ENCODE assay signal across 7 cellular contexts in the genomic region with DNA sequence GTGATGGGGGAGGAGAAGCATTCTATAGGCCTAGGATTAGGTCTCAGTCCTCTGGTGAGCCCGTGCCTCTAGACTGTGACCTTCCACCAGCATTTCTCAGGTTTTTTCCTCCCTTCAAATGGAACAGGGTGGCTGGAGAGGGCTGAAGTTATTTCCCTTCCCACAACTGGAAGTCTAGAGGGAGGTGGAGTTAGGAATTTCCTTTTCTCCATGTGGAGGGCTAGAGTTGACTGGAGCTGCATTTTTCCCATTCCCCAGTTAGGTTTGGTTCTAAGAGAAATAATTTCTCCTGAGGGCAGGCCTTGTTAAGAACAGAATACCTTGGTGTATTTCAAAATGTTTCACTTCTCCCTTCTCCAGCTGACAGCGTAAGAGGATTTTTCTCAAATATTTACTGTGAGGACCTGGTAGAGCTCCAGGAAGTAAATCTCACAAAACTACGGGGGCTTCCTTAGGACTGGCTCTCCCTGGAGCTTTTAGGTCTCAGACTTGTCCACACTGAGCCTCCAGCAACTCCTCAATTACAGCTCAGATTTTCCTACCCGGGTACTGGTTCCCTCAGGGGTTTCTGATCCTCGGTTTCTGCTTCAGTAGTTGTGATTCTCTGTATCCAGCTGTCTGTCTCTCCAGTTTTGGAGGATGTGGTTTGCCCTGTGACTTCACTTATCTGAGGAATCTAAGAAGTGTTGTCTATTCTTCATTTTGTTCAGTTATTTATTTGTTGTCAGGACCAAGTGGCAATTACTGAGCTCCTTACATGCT. TPM values are rescaled to one million over a fixed set of nuclear protein-coding genes. Genes with fewer than 3 reads are reported as not detected.
DNase-seq lines count a peak whose midpoint lies in the region; ATAC-seq and TF ChIP-seq lines count a peak whose summit lies in the region.

No MANE protein-coding gene starts in this region.

- H3K4me3 Mint-ChIP-seq in endodermal cell: no peak overlapping the region

- TF ChIP-seq CTCF in endodermal cell (conservative IDR thresholded peaks at IDR 0.05): no peak

- H3K36me3 Mint-ChIP-seq in endodermal cell (ENCODE audit: low read depth): peaks cover 39% of the 10 kb centered on the region

- H3K4me1 Mint-ChIP-seq in endodermal cell: peaks cover 31% of the 10 kb centered on the region

- H3K27me3 Mint-ChIP-seq in endodermal cell (ENCODE audit: insufficient read depth): no peaks in the 10 kb centered on the region

- no peak overlapping the region for H3K9ac ChIP-seq in endodermal cell (ENCODE audit: extremely low read depth, low read length, poor library complexity, severe bottlenecking)

- H3K4me3 ChIP-seq in endodermal cell (ENCODE audit: low read length): peak overlapping the region; percentile 24

- H3K36me3 ChIP-seq in endodermal cell (ENCODE audit: control insufficient read depth, insufficient read depth, low read length): peaks cover 33% of the 10 kb centered on the region

- DNase-seq in endodermal cell (peak; percentile 73), sciatic nerve (ENCODE audit: low spot score) (no peak), NCI-H345 (lab: John Stamatoyannopoulos, UW) (no peak), erythroblast (lab: John Stamatoyannopoulos, UW) (no peak)
- DNase-seq in activated effector memory CD4-positive, alpha-beta T cell treated with Interleukin-2 at 50 U/mL for 16 hours: no peak

- WGBS in endodermal cell (ENCODE audit: insufficient coverage in 1 of 2, insufficient read length in 1 of 2), 2 experiments: 79 to 83% methylated on average over 2 to 4 of the region's 5 CpGs

- intact Hi-C loops in sciatic nerve (cut with DNase I): no loop called here

- H3K27me3 ChIP-seq in endodermal cell (ENCODE audit: control insufficient read depth, insufficient read depth, low read length, poor library complexity, severe bottlenecking): no peaks in the 10 kb centered on the region

- peak overlapping the region; percentile 34 for H3K27ac ChIP-seq in endodermal cell (ENCODE audit: low read depth, low read length)

- TF ChIP-seq POLR2A in erythroblast (IDR thresholded peaks at IDR 0.05; ENCODE audit: low read length): no peak

- peaks cover 14% of the 10 kb centered on the region for H3K9me3 ChIP-seq in endodermal cell (ENCODE audit: control insufficient read depth, low read length)

- H3K4me1 ChIP-seq in endodermal cell (ENCODE audit: control insufficient read depth, insufficient read depth, low read length): peaks cover 5% of the 10 kb centered on the region

- H3K9me3 Mint-ChIP-seq in endodermal cell: peaks cover 14% of the 10 kb centered on the region

- peak; percentile 40 for ATAC-seq in GM21423 (IDR thresholded peaks at IDR 0.05; ENCODE audit: unreplicated experiment)
- ATAC-seq in sciatic nerve: peak; percentile 86

- H3K27ac Mint-ChIP-seq in endodermal cell: peak overlapping the region; percentile 83

TF ChIP-seq in PFSK-1, 5 proteins besides CTCF, POLR2A, EP300 and RAD21:
- no peak for TF ChIP-seq SIN3A (IDR thresholded peaks at IDR 0.05; ENCODE audit: borderline replicate concordance, insufficient read depth, low read length)
- TF ChIP-seq, protein P1, sequence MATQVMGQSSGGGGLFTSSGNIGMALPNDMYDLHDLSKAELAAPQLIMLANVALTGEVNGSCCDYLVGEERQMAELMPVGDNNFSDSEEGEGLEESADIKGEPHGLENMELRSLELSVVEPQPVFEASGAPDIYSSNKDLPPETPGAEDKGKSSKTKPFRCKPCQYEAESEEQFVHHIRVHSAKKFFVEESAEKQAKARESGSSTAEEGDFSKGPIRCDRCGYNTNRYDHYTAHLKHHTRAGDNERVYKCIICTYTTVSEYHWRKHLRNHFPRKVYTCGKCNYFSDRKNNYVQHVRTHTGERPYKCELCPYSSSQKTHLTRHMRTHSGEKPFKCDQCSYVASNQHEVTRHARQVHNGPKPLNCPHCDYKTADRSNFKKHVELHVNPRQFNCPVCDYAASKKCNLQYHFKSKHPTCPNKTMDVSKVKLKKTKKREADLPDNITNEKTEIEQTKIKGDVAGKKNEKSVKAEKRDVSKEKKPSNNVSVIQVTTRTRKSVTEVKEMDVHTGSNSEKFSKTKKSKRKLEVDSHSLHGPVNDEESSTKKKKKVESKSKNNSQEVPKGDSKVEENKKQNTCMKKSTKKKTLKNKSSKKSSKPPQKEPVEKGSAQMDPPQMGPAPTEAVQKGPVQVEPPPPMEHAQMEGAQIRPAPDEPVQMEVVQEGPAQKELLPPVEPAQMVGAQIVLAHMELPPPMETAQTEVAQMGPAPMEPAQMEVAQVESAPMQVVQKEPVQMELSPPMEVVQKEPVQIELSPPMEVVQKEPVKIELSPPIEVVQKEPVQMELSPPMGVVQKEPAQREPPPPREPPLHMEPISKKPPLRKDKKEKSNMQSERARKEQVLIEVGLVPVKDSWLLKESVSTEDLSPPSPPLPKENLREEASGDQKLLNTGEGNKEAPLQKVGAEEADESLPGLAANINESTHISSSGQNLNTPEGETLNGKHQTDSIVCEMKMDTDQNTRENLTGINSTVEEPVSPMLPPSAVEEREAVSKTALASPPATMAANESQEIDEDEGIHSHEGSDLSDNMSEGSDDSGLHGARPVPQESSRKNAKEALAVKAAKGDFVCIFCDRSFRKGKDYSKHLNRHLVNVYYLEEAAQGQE (IDR thresholded peaks at IDR 0.05; ENCODE audit: insufficient read depth in 1 of 2, low read depth in 2 of 2, low read length in 2 of 2): peak in 1 of 2 experiments; percentile 39; a peak in 1 of 4 replicates
- TF ChIP-seq FOXP2 (optimal IDR thresholded peaks at IDR 0.05; ENCODE audit: borderline replicate concordance, extremely low read depth, extremely low read length, insufficient read depth): no peak
- TF ChIP-seq TAF1 (IDR thresholded peaks at IDR 0.05; ENCODE audit: borderline replicate concordance, insufficient read depth, low read length): peak; percentile 20; the same call in 1 of the 2 replicates
- TF ChIP-seq POLR2AphosphoS5 (IDR thresholded peaks at IDR 0.05; ENCODE audit: low read depth, low read length): no peak

RNA-seq across cellular contexts. Expression of gene REEP3, which starts 6.0 kb away (rescaled TPM):
- 11.0 TPM for polyA plus RNA-seq in PFSK-1 (2012; ENCODE audit: insufficient read length, low read depth)
- 10 to 100 TPM; 30.7 to 33.0 TPM for total RNA-seq in endodermal cell
- 37.9 TPM for polyA plus RNA-seq in endodermal cell (2013, experiment 1 of 2)
- polyA plus RNA-seq in endodermal cell (2013, experiment 2 of 2): 37.1 TPM
- total RNA-seq in sciatic nerve: 50.7 TPM

RNA-seq across cellular contexts. Expression of gene JMJD1C, which starts 49.4 kb away (rescaled TPM):
- polyA plus RNA-seq in PFSK-1 (2012; ENCODE audit: insufficient read length, low read depth): 7.2 TPM
- 100 to 1,000 TPM in 1 of 2 donors, 10 to 100 TPM in 1; 91.3 to 114 TPM for total RNA-seq in endodermal cell
- polyA plus RNA-seq in endodermal cell (2013, experiment 1 of 2): 79.6 TPM
- polyA plus RNA-seq in endodermal cell (2013, experiment 2 of 2): 73.7 TPM
- 141 TPM for total RNA-seq in sciatic nerve
